ENCODE assay signal across 2 cellular contexts in genomic region chr6:118630067-118630466, GRCh38.
TF ChIP-seq lines count a peak whose summit lies in the region.

No MANE protein-coding gene starts in this region.

TF ChIP-seq in HEK293, 187 proteins besides CTCF, POLR2A, EP300 and RAD21:
- TF ChIP-seq ZNF449 (tag by site-specific recombination; IDR thresholded peaks at IDR 0.05) (no peak), SCRT2 (tag by site-specific recombination; IDR thresholded peaks at IDR 0.05) (peak; percentile 53)

TF ChIP-seq in H1, 55 proteins besides CTCF, POLR2A, EP300 and RAD21:
- TF ChIP-seq GTF2F1 (IDR thresholded peaks at IDR 0.05; ENCODE audit: borderline replicate concordance, low read depth, low read length), result no peak
- TF ChIP-seq POU5F1 (IDR thresholded peaks at IDR 0.05; ENCODE audit: low read depth, low read length), result no peak
- TF ChIP-seq CEBPB (IDR thresholded peaks at IDR 0.05; ENCODE audit: low read depth, low read length), result no peak
- TF ChIP-seq POLR2AphosphoS5 (IDR thresholded peaks at IDR 0.05; ENCODE audit: low read depth, low read length), result no peak
- no peak for TF ChIP-seq FOSL1 (IDR thresholded peaks at IDR 0.05; ENCODE audit: insufficient read depth, low read depth, low read length)
- TF ChIP-seq HDAC2 (IDR thresholded peaks at IDR 0.05; ENCODE audit: borderline replicate concordance in 1 of 2, low read depth in 2 of 2, low read length in 2 of 2), result no peak
- no peak for TF ChIP-seq GABPA (IDR thresholded peaks at IDR 0.05; ENCODE audit: borderline replicate concordance, insufficient read depth, low read length)
- no peak for TF ChIP-seq TAF7 (optimal IDR thresholded peaks at IDR 0.05; ENCODE audit: borderline replicate concordance, low read depth, low read length)
- no peak for TF ChIP-seq EGR1 (IDR thresholded peaks at IDR 0.05; ENCODE audit: borderline replicate concordance, low read depth, low read length)
- no peak for TF ChIP-seq SRF (IDR thresholded peaks at IDR 0.05; ENCODE audit: low read depth, low read length)
- TF ChIP-seq KDM4A (IDR thresholded peaks at IDR 0.05; ENCODE audit: low read depth, low read length, severe bottlenecking), result no peak
- no peak for TF ChIP-seq RXRA (IDR thresholded peaks at IDR 0.05; ENCODE audit: insufficient read depth, low read depth, low read length)
- no peak for TF ChIP-seq SP4 (IDR thresholded peaks at IDR 0.05; ENCODE audit: low read length)
- TF ChIP-seq USF2 (IDR thresholded peaks at IDR 0.05; ENCODE audit: low read length), result no peak
- TF ChIP-seq RFX5 (IDR thresholded peaks at IDR 0.05; ENCODE audit: borderline replicate concordance, low read depth, low read length), result no peak
- TF ChIP-seq SP1 (IDR thresholded peaks at IDR 0.05; ENCODE audit: low read depth, low read length), result no peak
